In genomic region chr5:153543959-153544470, GRCh38 we compare ENCODE assay signal across 28 cellular contexts. TPM values are rescaled to one million over a fixed set of nuclear protein-coding genes. Genes with fewer than 3 reads are reported as not detected.
"Had no signal": no experiment of that assay in that cellular context is flagged by ENCODE, and none has a peak within 500 bp of the region (broad histone marks: within the 10 kb centered on the region; RNA-seq: fewer than 3 reads in every experiment).

No MANE protein-coding gene starts in this region.

- H3K4me1 Mint-ChIP-seq: activated CD4-positive, alpha-beta memory T cell treated with anti-CD3 and anti-CD28 coated beads, Interleukin-2, amount 10 ng/mL, durations not matched to agents 7 days and 5 days; activated CD4-positive, alpha-beta T cell treated with anti-CD3 and anti-CD28 coated beads, Interleukin-2, amount 10 ng/mL, durations not matched to agents 24 days and 14 days; activated naive CD4-positive, alpha-beta T cell treated with anti-CD3 and anti-CD28 coated beads, Interleukin-2, amount 50 U/mL, for 24 hours; nephron had no signal

- H3K36me3 Mint-ChIP-seq: activated CD8-positive, alpha-beta memory T cell treated with anti-CD3 and anti-CD28 coated beads, Interleukin-2, amount 10 ng/mL, durations not matched to agents 7 days and 5 days; activated naive CD4-positive, alpha-beta T cell treated with anti-CD3 and anti-CD28 coated beads, Interleukin-2, amount 50 U/mL, for 24 hours had no signal

- H3K27ac ChIP-seq: gastrocnemius medialis, neutrophil, spleen, upper lobe of right lung, VCaP had no signal

- DNase-seq: activated CD4-positive, alpha-beta memory T cell treated with anti-CD3 and anti-CD28 coated beads, Interleukin-2, amount 10 ng/mL, durations not matched to agents 7 days and 5 days; activated CD4-positive, alpha-beta T cell treated with anti-CD3 and anti-CD28 coated beads, Interleukin-2, amount 10 ng/mL, durations not matched to agents 24 days and 14 days; activated CD8-positive, alpha-beta memory T cell treated with anti-CD3 and anti-CD28 coated beads, Interleukin-2, amount 10 ng/mL, durations not matched to agents 7 days and 5 days; activated gamma-delta T cell; activated T-cell treated with anti-CD3 and anti-CD28 coated beads for 4 hours; aorta; central memory CD4-positive, alpha-beta T cell; dermis blood vessel endothelial cell; effector CD8-positive, alpha-beta T cell; gastrocnemius medialis; hypothalamus; left cardiac atrium; posterior cingulate gyrus; spleen; stimulated activated CD4-positive, alpha-beta T cell treated with anti-CD3 and anti-CD28 coated beads, Interleukin-4, amount 100 ng/mL, for 1 hour; stimulated activated naive CD8-positive, alpha-beta T cell treated with anti-CD3 and anti-CD28 coated beads, Interleukin-15, Interleukin-2, amounts not matched to agents 100 U/mL and 50 U/mL, for 24 hours; upper lobe of right lung had no signal

- H3K27me3 Mint-ChIP-seq: activated CD4-positive, alpha-beta memory T cell treated with anti-CD3 and anti-CD28 coated beads, Interleukin-2, amount 10 ng/mL, durations not matched to agents 7 days and 5 days; activated CD4-positive, alpha-beta T cell treated with anti-CD3 and anti-CD28 coated beads, Interleukin-2, amount 10 ng/mL, durations not matched to agents 24 days and 14 days; activated CD8-positive, alpha-beta memory T cell treated with anti-CD3 and anti-CD28 coated beads, Interleukin-2, amount 10 ng/mL, durations not matched to agents 7 days and 5 days had no signal

- H3K4me3 ChIP-seq: gastrocnemius medialis, spleen, upper lobe of right lung had no signal

- H3K27me3 ChIP-seq: gastrocnemius medialis, neutrophil, spleen, upper lobe of right lung had no signal

- FAIRE-seq: endothelial cell of umbilical vein had no signal

- ATAC-seq: activated CD4-positive, CD25-positive, alpha-beta regulatory T cell treated with anti-CD3 and anti-CD28 coated beads, Interleukin-2, amount 50 U/mL, for 24 hours; activated CD8-positive, alpha-beta memory T cell treated with anti-CD3 and anti-CD28 coated beads, Interleukin-2, amount 10 ng/mL, durations not matched to agents 7 days and 5 days; esophagus mucosa; gastrocnemius medialis; left cardiac atrium; stimulated activated naive CD8-positive, alpha-beta T cell treated with anti-CD3 and anti-CD28 coated beads, Interleukin-15, Interleukin-2, amounts not matched to agents 100 U/mL and 50 U/mL, for 24 hours; upper lobe of right lung had no signal

- H3K36me3 ChIP-seq: gastrocnemius medialis, neutrophil, spleen, upper lobe of right lung had no signal

- H3K27ac Mint-ChIP-seq: activated CD4-positive, alpha-beta memory T cell treated with anti-CD3 and anti-CD28 coated beads, Interleukin-2, amount 10 ng/mL, durations not matched to agents 7 days and 5 days; activated CD4-positive, alpha-beta T cell treated with anti-CD3 and anti-CD28 coated beads, Interleukin-2, amount 10 ng/mL, durations not matched to agents 24 days and 14 days; activated CD8-positive, alpha-beta memory T cell treated with anti-CD3 and anti-CD28 coated beads, Interleukin-2, amount 10 ng/mL, durations not matched to agents 7 days and 5 days; activated naive CD4-positive, alpha-beta T cell treated with anti-CD3 and anti-CD28 coated beads, Interleukin-2, amount 50 U/mL, for 24 hours; activated T-helper 1 cell treated with anti-CD3 and anti-CD28 coated beads, Interleukin-12 subunit alpha, Interleukin-12 subunit beta, Interleukin-2, Interleukin-4 antibody, amounts not matched to agents 30 ng/mL and 10 ng/mL and 1 ng/mL, durations not matched to agents 14 hours and 24 hours and 36 hours; nephron had no signal

- H3K9me3 Mint-ChIP-seq: activated CD4-positive, alpha-beta memory T cell treated with anti-CD3 and anti-CD28 coated beads, Interleukin-2, amount 10 ng/mL, durations not matched to agents 7 days and 5 days; activated CD4-positive, alpha-beta T cell treated with anti-CD3 and anti-CD28 coated beads, Interleukin-2, amount 10 ng/mL, durations not matched to agents 24 days and 14 days; activated T-helper 1 cell treated with anti-CD3 and anti-CD28 coated beads, Interleukin-12 subunit alpha, Interleukin-12 subunit beta, Interleukin-2, Interleukin-4 antibody, amounts not matched to agents 30 ng/mL and 10 ng/mL and 1 ng/mL, durations not matched to agents 14 hours and 24 hours and 36 hours; nephron had no signal

- H3K4me1 ChIP-seq: gastrocnemius medialis, spleen, upper lobe of right lung had no signal

- H3K4me3 Mint-ChIP-seq: activated CD4-positive, alpha-beta memory T cell treated with anti-CD3 and anti-CD28 coated beads, Interleukin-2, amount 10 ng/mL, durations not matched to agents 7 days and 5 days; activated CD4-positive, alpha-beta T cell treated with anti-CD3 and anti-CD28 coated beads, Interleukin-2, amount 10 ng/mL, durations not matched to agents 24 days and 14 days; activated CD8-positive, alpha-beta memory T cell treated with anti-CD3 and anti-CD28 coated beads, Interleukin-2, amount 10 ng/mL, durations not matched to agents 7 days and 5 days; activated naive CD4-positive, alpha-beta T cell treated with anti-CD3 and anti-CD28 coated beads, Interleukin-2, amount 50 U/mL, for 24 hours; activated T-helper 1 cell treated with anti-CD3 and anti-CD28 coated beads, Interleukin-12 subunit alpha, Interleukin-12 subunit beta, Interleukin-2, Interleukin-4 antibody, amounts not matched to agents 30 ng/mL and 10 ng/mL and 1 ng/mL, durations not matched to agents 14 hours and 24 hours and 36 hours; nephron had no signal

- H3K9me3 ChIP-seq: gastrocnemius medialis, neutrophil, spleen, upper lobe of right lung had no signal

RNA-seq across cellular contexts. Expression of gene GRIA1, which starts 53.5 kb away (rescaled TPM):
- total RNA-seq: activated CD4-positive, alpha-beta memory T cell treated with anti-CD3 and anti-CD28 coated beads, Interleukin-2, amount 10 ng/mL, durations not matched to agents 7 days and 5 days; activated CD4-positive, alpha-beta T cell treated with anti-CD3 and anti-CD28 coated beads, Interleukin-2, amount 10 ng/mL, durations not matched to agents 24 days and 14 days; activated CD8-positive, alpha-beta memory T cell treated with anti-CD3 and anti-CD28 coated beads, Interleukin-2, amount 10 ng/mL, durations not matched to agents 7 days and 5 days; activated T-helper 1 cell treated with anti-CD3 and anti-CD28 coated beads, Interleukin-12 subunit alpha, Interleukin-12 subunit beta, Interleukin-2, Interleukin-4 antibody, amounts not matched to agents 30 ng/mL and 10 ng/mL and 1 ng/mL, durations not matched to agents 14 hours and 24 hours and 36 hours; dermis blood vessel endothelial cell; endothelial cell of umbilical vein; esophagus mucosa; mononuclear cell; T-helper 2 cell treated with Interferon-gamma antibody and Interleukin-4, amounts not matched to agents 100 ng/mL and 5 ng/mL, for 36 hours had no signal
- polyA plus RNA-seq: endothelial cell of umbilical vein, liver had no signal
